Comparison of ENCODE assay signal across 3 cellular contexts in the genomic region with DNA sequence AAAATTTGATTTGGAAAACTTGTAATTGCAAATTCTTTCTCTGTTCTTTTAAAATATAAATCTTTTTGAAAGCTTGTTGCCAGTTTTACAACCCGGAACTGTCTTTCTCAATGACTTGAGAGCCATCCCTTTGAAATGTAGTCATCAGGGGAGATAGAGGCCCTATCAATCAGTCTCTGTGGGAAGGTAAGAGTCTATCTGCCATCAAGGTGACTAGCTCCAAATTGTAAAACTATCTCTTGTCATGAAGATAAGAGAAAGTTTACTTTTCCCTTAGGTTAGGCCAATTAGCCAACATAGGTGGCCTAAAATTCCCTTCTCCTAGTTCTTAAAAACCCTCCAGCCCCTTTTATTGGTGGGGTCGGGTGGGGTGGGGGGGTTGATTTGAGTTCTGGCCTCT.
"Had no signal": no experiment of that assay in that cellular context is flagged by ENCODE, and none has a peak within 500 bp of the region (broad histone marks: within the 10 kb centered on the region; RNA-seq: fewer than 3 reads in every experiment).

No MANE protein-coding gene starts in this region.

- H3K4me3 ChIP-seq: GM12878 had no signal

- DNase-seq: GDM1, GF-D8 had no signal

- ATAC-seq: GM12878 had no signal
